In genomic region chr5:112935675-112936074, GRCh38 we compare ENCODE assay signal across 19 cellular contexts.
"Had no signal": no experiment of that assay in that cellular context is flagged by ENCODE, and none has a peak within 500 bp of the region (broad histone marks: within the 10 kb centered on the region; RNA-seq: fewer than 3 reads in every experiment).

No MANE protein-coding gene starts in this region.

- H2AFZ ChIP-seq: hepatocyte had no signal

- H3K4me1 ChIP-seq: testis, vagina had no signal

- H3K79me2 ChIP-seq: hepatocyte had no signal

- H3K36me3 ChIP-seq: esophagus muscularis mucosa, left ventricle myocardium inferior, vagina, WERI-Rb-1 had no signal

- ATAC-seq: naive thymus-derived CD8-positive, alpha-beta T cell; sciatic nerve; stimulated activated memory B cell treated with anti-CD40 and anti-IgM and Interleukin-4, amounts not matched to agents 10 μg/mL and 1 μg/mL and 100 μg/mL, for 72 hours had no signal

- DNase-seq: activated CD4-positive, alpha-beta T cell treated with anti-CD3 and anti-CD28 coated beads, Interleukin-2, amount 50 U/mL, for 1 hour; activated CD4-positive, CD25-positive, alpha-beta regulatory T cell treated with anti-CD3 and anti-CD28 coated beads, Interleukin-2, amount 50 U/mL, for 72 hours; activated T-cell treated with anti-CD3 and anti-CD28 coated beads, Interleukin-2, amount 50 U/mL, for 1 hour; amniotic stem cell; glutamatergic neuron; immature natural killer cell; kidney glomerular epithelial cell; left ventricle myocardium inferior; naive thymus-derived CD8-positive, alpha-beta T cell; stimulated activated CD4-positive, alpha-beta T cell treated with anti-CD3 and anti-CD28 coated beads, Interleukin-15, amount 100 ng/mL, for 24 hours; testis; WERI-Rb-1 had no signal

- H3K27me3 ChIP-seq: esophagus muscularis mucosa, hepatocyte, testis, vagina had no signal

- H3K4me2 ChIP-seq: hepatocyte, smooth muscle cell had no signal

- H3K9me3 ChIP-seq: esophagus muscularis mucosa, left ventricle myocardium inferior, testis, vagina had no signal

- H3K27ac ChIP-seq: coronary artery, esophagus muscularis mucosa, hepatocyte, left ventricle myocardium inferior, testis, WERI-Rb-1 had no signal

- H3K4me3 ChIP-seq: coronary artery, esophagus muscularis mucosa, hepatocyte, left ventricle myocardium inferior, smooth muscle cell, testis, vagina had no signal
